In genomic region chr2:150732064-150732463, GRCh38 we compare ENCODE assay signal across 13 cellular contexts.
DNase-seq lines count a peak whose midpoint lies in the region; ATAC-seq, FAIRE-seq and TF ChIP-seq lines count a peak whose summit lies in the region.
"Had no signal": no experiment of that assay in that cellular context is flagged by ENCODE, and none has a peak within 500 bp of the region (broad histone marks: within the 10 kb centered on the region; RNA-seq: fewer than 3 reads in every experiment).

No MANE protein-coding gene starts in this region.

- no peak for FAIRE-seq in H1 (lab: Jason Lieb, UNC)
- FAIRE-seq: islet of Langerhans had no signal

- no peaks in the 10 kb centered on the region for H4K20me1 ChIP-seq in H1 (replicated peaks in 1 of 2; ENCODE audit: control insufficient read depth in 1 of 2, insufficient read depth in 2 of 2, low read length in 2 of 2)
- H4K20me1 ChIP-seq in smooth muscle cell (ENCODE audit: low read depth) = no peaks in the 10 kb centered on the region

- no peak overlapping the region for H4K8ac ChIP-seq in H1 (ENCODE audit: extremely low read depth, insufficient read depth, low read length)

- no peaks in the 10 kb centered on the region for H3K4me1 Mint-ChIP-seq in activated CD8-positive, alpha-beta T cell treated with anti-CD3 and anti-CD28 coated beads for 36 hours (ENCODE audit: low read depth)

- no peaks in the 10 kb centered on the region for H3F3A ChIP-seq in smooth muscle cell (ENCODE audit: low read depth)

- TF ChIP-seq RAD21 in H1 (IDR thresholded peaks at IDR 0.05 in 1 of 2, conservative IDR thresholded peaks at IDR 0.05 in 1 of 2; ENCODE audit: low read depth in 2 of 2, low read length in 2 of 2) = no peak

- H3K9me3 Mint-ChIP-seq in activated CD8-positive, alpha-beta T cell treated with anti-CD3 and anti-CD28 coated beads for 36 hours = peaks cover 2% of the 10 kb centered on the region

- H3K27ac ChIP-seq in H1 (ENCODE audit: low read depth, low read length) (no peak overlapping the region), smooth muscle cell (ENCODE audit: low read depth) (no peak overlapping the region)
- H3K27ac ChIP-seq: dorsolateral prefrontal cortex, suprapubic skin had no signal

- no peak overlapping the region for H2AFZ ChIP-seq in H1 (ENCODE audit: low read length)
- H2AFZ ChIP-seq in smooth muscle cell (ENCODE audit: low read depth) = peak overlapping the region; percentile 37

- no peak overlapping the region for H3K18ac ChIP-seq in H1 (ENCODE audit: extremely low read depth, low read length)

- H2AK5ac ChIP-seq in H1 (ENCODE audit: low read depth, low read length) = no peak overlapping the region

- no peak overlapping the region for H3K56ac ChIP-seq in H1 (replicated peaks; ENCODE audit: insufficient read length, low read depth, low read length)

- POLR2A ChIA-PET in H1 (lab: Charles Lee; ENCODE audit: partially characterized antibody) = no interaction called here
- POLR2A ChIA-PET in activated CD8-positive, alpha-beta T cell treated with anti-CD3 and anti-CD28 coated beads for 36 hours (lab: Charles Lee) = no interaction called here

- peak overlapping the region; percentile 32; the same call in 1 of the 2 replicates for H2BK12ac ChIP-seq in H1 (ENCODE audit: low read depth, low read length)

- no peak for TF ChIP-seq CTCF in H1 (IDR thresholded peaks at IDR 0.05; ENCODE audit: control extremely low read depth in 1 of 3, insufficient read depth in 1 of 3, low read depth in 1 of 3, low read length in 3 of 3)
- TF ChIP-seq CTCF in smooth muscle cell (IDR thresholded peaks at IDR 0.05; ENCODE audit: borderline replicate concordance, insufficient read depth, poor library complexity, severe bottlenecking) = no peak
- no peak for TF ChIP-seq CTCF in activated CD8-positive, alpha-beta T cell treated with anti-CD3 and anti-CD28 coated beads for 36 hours (IDR thresholded peaks at IDR 0.05)

- no peak overlapping the region; the same call in 1 of the 2 replicates for H2BK5ac ChIP-seq in H1 (ENCODE audit: low read depth, low read length)

- no peaks in the 10 kb centered on the region for H3K36me3 Mint-ChIP-seq in activated CD8-positive, alpha-beta T cell treated with anti-CD3 and anti-CD28 coated beads for 36 hours (ENCODE audit: low read depth)

- peak overlapping the region; percentile 19 for H3K4ac ChIP-seq in H1 (replicated peaks; ENCODE audit: insufficient read length, low read depth, low read length)

- no peak overlapping the region for H3K4me2 ChIP-seq in H1 (ENCODE audit: insufficient read depth in 1 of 2, low read depth in 2 of 2, low read length in 2 of 2)
- H3K4me2 ChIP-seq in smooth muscle cell = no peak overlapping the region

- H3K4me1 ChIP-seq in H1 (replicated peaks in 1 of 4; ENCODE audit: control insufficient read depth in 3 of 4, insufficient read depth in 4 of 4, low read length in 3 of 4) (peaks cover 0 to 15% (median 9%) of the 10 kb centered on the region in 4 experiments; a peak in 4 of 7 replicates), smooth muscle cell (ENCODE audit: low read depth) (no peaks in the 10 kb centered on the region)
- H3K4me1 ChIP-seq: suprapubic skin had no signal

- no peak overlapping the region for H3K4me3 Mint-ChIP-seq in activated CD8-positive, alpha-beta T cell treated with anti-CD3 and anti-CD28 coated beads for 36 hours

- H4K91ac ChIP-seq in H1 (replicated peaks; ENCODE audit: insufficient read length, low read length) = peak overlapping the region; percentile 50

- TF ChIP-seq EP300 in H1 (IDR thresholded peaks at IDR 0.05; ENCODE audit: borderline replicate concordance in 1 of 2, low read depth in 2 of 2, low read length in 2 of 2) = no peak

- peak overlapping the region; percentile 92; the same call in 1 of the 2 replicates for H2BK20ac ChIP-seq in H1 (ENCODE audit: low read length)

- H3K4me3 ChIP-seq in H1 (ENCODE audit: extremely low read depth in 1 of 4, insufficient read depth in 2 of 4, low read depth in 3 of 4, low read length in 4 of 4) (no peak overlapping the region), smooth muscle cell (no peak overlapping the region)
- H3K4me3 ChIP-seq: dorsolateral prefrontal cortex, suprapubic skin had no signal

- H3K9me3 ChIP-seq in H1 (ENCODE audit: insufficient read depth in 2 of 2, low read depth in 1 of 2, low read length in 1 of 2) (no peaks in the 10 kb centered on the region), smooth muscle cell (replicated peaks; ENCODE audit: low read depth) (no peaks in the 10 kb centered on the region)
- H3K9me3 ChIP-seq: suprapubic skin had no signal

- no peak overlapping the region for H3K14ac ChIP-seq in H1 (ENCODE audit: insufficient read length)

- H3K23me2 ChIP-seq in H1 (ENCODE audit: low read depth, low read length) = no peaks in the 10 kb centered on the region

- no peaks in the 10 kb centered on the region for H3K79me1 ChIP-seq in H1 (ENCODE audit: low read depth, low read length)

- DNase-seq in H1 (ENCODE audit: low read depth in 1 of 2, low spot score in 2 of 2) = no peak
- DNase-seq in smooth muscle cell (lab: John Stamatoyannopoulos, UW; ENCODE audit: unreplicated experiment) = no peak
- DNase-seq in NCI-H1105 (lab: John Stamatoyannopoulos, UW) = no peak
- DNase-seq in activated CD8-positive, alpha-beta T cell treated with anti-CD3 and anti-CD28 coated beads for 36 hours = no peak
- no peak for DNase-seq in cerebellar nuclear complex (lab: John Stamatoyannopoulos, UW)
- DNase-seq: activated effector memory CD4-positive, alpha-beta T cell treated with anti-CD3 and anti-CD28 coated beads, Interleukin-2, amount 50 U/mL, for 16 hours; dorsolateral prefrontal cortex; NCI-H1417; stimulated activated CD4-positive, alpha-beta T cell treated with anti-CD3 and anti-CD28 coated beads, Interleukin-4, amount 100 ng/mL, for 1 hour had no signal

- no peak overlapping the region for H4K5ac ChIP-seq in H1 (ENCODE audit: insufficient read length, low read depth, low read length)

- H3K36me3 ChIP-seq in H1 (ENCODE audit: control insufficient read depth in 2 of 4, insufficient read depth in 4 of 4, low read length in 3 of 4) (no peaks in the 10 kb centered on the region), smooth muscle cell (ENCODE audit: low read depth) (no peaks in the 10 kb centered on the region)
- H3K36me3 ChIP-seq: suprapubic skin had no signal

- no peak overlapping the region for H3K9ac ChIP-seq in H1 (replicated peaks in 1 of 4; ENCODE audit: extremely low read depth in 1 of 4, low read depth in 3 of 4, low read length in 3 of 4)
- H3K9ac ChIP-seq in smooth muscle cell (ENCODE audit: low read depth) = no peak overlapping the region

- no peaks in the 10 kb centered on the region for H3K27me3 Mint-ChIP-seq in activated CD8-positive, alpha-beta T cell treated with anti-CD3 and anti-CD28 coated beads for 36 hours

- no peak for TF ChIP-seq POLR2A in H1 (IDR thresholded peaks at IDR 0.05; ENCODE audit: control extremely low read depth in 1 of 2, low read depth in 2 of 2, low read length in 2 of 2)

- CTCF ChIA-PET in H1 (lab: Charles Lee; ENCODE audit: partially characterized antibody) = interaction anchor here (1.0 kb wide), 1 partner anchor 65 kb away, joined by 3 read pairs; no protein-coding TSS in a partner anchor
- CTCF ChIA-PET in activated CD8-positive, alpha-beta T cell treated with anti-CD3 and anti-CD28 coated beads for 36 hours (lab: Charles Lee) = no interaction called here

- H3K79me2 ChIP-seq in H1 (ENCODE audit: control insufficient read depth in 1 of 2, insufficient read depth in 2 of 2, low read length in 2 of 2) (no peaks in the 10 kb centered on the region), smooth muscle cell (ENCODE audit: low read depth) (no peaks in the 10 kb centered on the region)

- intact Hi-C loops in activated CD8-positive, alpha-beta T cell treated with anti-CD3 and anti-CD28 coated beads for 36 hours (cut with micrococcal nuclease) = no loop called here

- ATAC-seq in GM18907 (IDR thresholded peaks at IDR 0.05; ENCODE audit: unreplicated experiment) = peak; percentile 56
- peak; percentile 52 for ATAC-seq in HG03565 (IDR thresholded peaks at IDR 0.05; ENCODE audit: unreplicated experiment)
- no peak for ATAC-seq in activated CD8-positive, alpha-beta T cell treated with anti-CD3 and anti-CD28 coated beads for 36 hours

- H3K27ac Mint-ChIP-seq in activated CD8-positive, alpha-beta T cell treated with anti-CD3 and anti-CD28 coated beads for 36 hours = no peak overlapping the region

- H3K27me3 ChIP-seq in H1 (replicated peaks in 1 of 4; ENCODE audit: control insufficient read depth in 3 of 4, extremely low read depth in 1 of 4, insufficient read depth in 3 of 4, low read length in 3 of 4) (no peaks in the 10 kb centered on the region), smooth muscle cell (ENCODE audit: low read depth) (no peaks in the 10 kb centered on the region)
- H3K27me3 ChIP-seq: suprapubic skin had no signal

- H2BK120ac ChIP-seq in H1 (replicated peaks; ENCODE audit: low read depth, low read length) = peak overlapping the region; percentile 41

- no peak overlapping the region for H3K23ac ChIP-seq in H1 (ENCODE audit: insufficient read length)

- H2BK15ac ChIP-seq in H1 (ENCODE audit: low read length) = no peak overlapping the region

TF ChIP-seq in H1, 55 proteins besides CTCF, POLR2A, EP300 and RAD21:
- TF ChIP-seq GABPA (IDR thresholded peaks at IDR 0.05; ENCODE audit: borderline replicate concordance, insufficient read depth, low read length) (no peak), POU5F1 (IDR thresholded peaks at IDR 0.05; ENCODE audit: low read depth, low read length) (no peak), SIN3A (conservative IDR thresholded peaks at IDR 0.05 in 1 of 2, IDR thresholded peaks at IDR 0.05 in 1 of 2; ENCODE audit: low read depth in 1 of 2, low read length in 2 of 2) (no peak), KDM1A (IDR thresholded peaks at IDR 0.05; ENCODE audit: borderline replicate concordance, low read length) (no peak)
TF ChIP-seq in H1: peak in this region for 0.
